In genomic region chr6:166392755-166393534, GRCh38 we compare ENCODE assay signal across 3 cellular contexts.
A peak's percentile ranks its signal among the peaks of the same experiment; 100 is the strongest.
TF ChIP-seq lines count a peak whose summit lies in the region.

No MANE protein-coding gene starts in this region.

TF ChIP-seq in WTC11, 78 proteins besides CTCF, POLR2A, EP300 and RAD21:
- peak; percentile 32; the same call in 1 of the 2 replicates for TF ChIP-seq NFYB (CRISPR knock-in tag; conservative IDR thresholded peaks at IDR 0.05; ENCODE audit: low read depth)

TF ChIP-seq in K562, 482 proteins besides CTCF, POLR2A, EP300 and RAD21:
- peak; percentile 44 for TF ChIP-seq NFYB (IDR thresholded peaks at IDR 0.05; ENCODE audit: extremely low read depth, insufficient read length)

TF ChIP-seq in HepG2, 621 proteins besides CTCF, POLR2A, EP300 and RAD21:
- TF ChIP-seq ZNF563 (CRISPR knock-in tag; IDR thresholded peaks at IDR 0.05): 0 out of 2 replicates have a peak, but pooled peaks have one; percentile 25
- peak; percentile 80 for TF ChIP-seq NFYB (CRISPR knock-in tag; IDR thresholded peaks at IDR 0.05)
- TF ChIP-seq POGZ (CRISPR knock-in tag; IDR thresholded peaks at IDR 0.05): peak; percentile 30; the same call in 1 of the 2 replicates
- peak; percentile 77; the same call in 1 of the 2 replicates for TF ChIP-seq ZMYM4 (CRISPR knock-in tag; IDR thresholded peaks at IDR 0.05)
- TF ChIP-seq ZBTB33 (CRISPR knock-in tag; IDR thresholded peaks at IDR 0.05): peak; percentile 50; the same call in 1 of the 2 replicates
- TF ChIP-seq ZBTB4 (CRISPR knock-in tag; IDR thresholded peaks at IDR 0.05; ENCODE audit: borderline replicate concordance): peak; percentile 75; the same call in 1 of the 2 replicates
- 0 out of 2 replicates have a peak, but pooled peaks have one; percentile 22 for TF ChIP-seq ZSCAN5A (CRISPR knock-in tag; IDR thresholded peaks at IDR 0.05; ENCODE audit: borderline replicate concordance)
- 0 out of 2 replicates have a peak, but pooled peaks have one; percentile 37 for TF ChIP-seq ZNF687 (CRISPR knock-in tag; IDR thresholded peaks at IDR 0.05)
- peak; percentile 76 for TF ChIP-seq NFYC (CRISPR knock-in tag; IDR thresholded peaks at IDR 0.05)
- peak; percentile 99 for TF ChIP-seq ZBTB38 (CRISPR knock-in tag; IDR thresholded peaks at IDR 0.05)
